9 cellular contexts compared by ENCODE assay signal in the genomic region with DNA sequence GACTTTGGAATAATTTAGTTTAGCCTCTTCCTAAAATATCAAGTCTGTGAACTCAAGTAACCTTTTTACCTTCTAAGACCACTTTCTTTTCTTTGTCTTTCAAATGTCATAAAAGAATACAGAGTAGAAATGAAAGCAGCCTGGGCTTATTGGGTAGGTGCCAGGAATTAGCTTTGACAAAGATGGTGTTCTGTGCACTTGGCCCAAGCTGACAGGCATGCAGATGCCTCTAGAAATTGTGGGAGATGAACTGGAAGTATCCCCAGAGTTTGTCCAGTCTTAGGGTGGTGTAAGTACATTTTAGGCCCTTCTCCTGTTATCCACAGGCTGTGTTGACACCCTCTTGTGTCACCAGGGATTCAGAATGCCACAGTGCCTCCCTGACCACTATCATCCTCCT.
DNase-seq lines count a peak whose midpoint lies in the region; ATAC-seq lines count a peak whose summit lies in the region.
"Had no signal": no experiment of that assay in that cellular context is flagged by ENCODE, and none has a peak within 500 bp of the region (broad histone marks: within the 10 kb centered on the region; RNA-seq: fewer than 3 reads in every experiment).

No MANE protein-coding gene starts in this region.

- intact Hi-C loops in posterior vena cava (cut with DNase I) = no loop called here

- H3K27me3 ChIP-seq in HAP-1 (ENCODE audit: low read depth) = no peaks in the 10 kb centered on the region
- no peaks in the 10 kb centered on the region for H3K27me3 ChIP-seq in SJCRH30
- no peaks in the 10 kb centered on the region for H3K27me3 ChIP-seq in rectal smooth muscle tissue (ENCODE audit: control insufficient read depth, insufficient read depth, low read length)

- H3K36me3 ChIP-seq in HAP-1 (replicated peaks) (no peaks in the 10 kb centered on the region), SJCRH30 (no peaks in the 10 kb centered on the region), rectal smooth muscle tissue (ENCODE audit: control insufficient read depth, insufficient read depth, low read length) (no peaks in the 10 kb centered on the region)

- H3K27ac ChIP-seq in SJCRH30 (peak overlapping the region; percentile 39), rectal smooth muscle tissue (ENCODE audit: low read depth, low read length) (peak overlapping the region; percentile 71)

- no peak overlapping the region for H3K9ac ChIP-seq in rectal smooth muscle tissue (ENCODE audit: low read length)

- H3K4me1 ChIP-seq in HAP-1 = peaks cover 19% of the 10 kb centered on the region
- H3K4me1 ChIP-seq in SJCRH30 = peaks cover 34% of the 10 kb centered on the region
- H3K4me1 ChIP-seq in rectal smooth muscle tissue (ENCODE audit: control insufficient read depth, insufficient read depth, low read length) = peaks cover 16% of the 10 kb centered on the region

- H3K4me3 ChIP-seq in HAP-1 (no peak overlapping the region), SJCRH30 (no peak overlapping the region), rectal smooth muscle tissue (ENCODE audit: low read length) (no peak overlapping the region)

- in situ Hi-C loops in HAP-1 (cut with MboI; ENCODE audit: low sequenced_read_pairs) = no loop called here

- no peak for ATAC-seq in GM18858 (IDR thresholded peaks at IDR 0.05; ENCODE audit: unreplicated experiment)

- H3K9me3 ChIP-seq in HAP-1 = no peaks in the 10 kb centered on the region
- no peaks in the 10 kb centered on the region for H3K9me3 ChIP-seq in SJCRH30 (replicated peaks)

- peak; percentile 77 to 87 for DNase-seq in HAP-1 (ENCODE audit: low spot score in 2 of 2)
- peak in 1 of 2 experiments; percentile 46 for DNase-seq in SJCRH30
- DNase-seq in globus pallidus (ENCODE audit: low spot score) = peak; percentile 52
- DNase-seq in GOT3 (lab: John Stamatoyannopoulos, UW) = no peak
- DNase-seq in posterior vena cava (ENCODE audit: low spot score) = no peak
- DNase-seq in NCI-H226 = no peak
- DNase-seq: activated CD4-positive, alpha-beta T cell treated with anti-CD3 and anti-CD28 coated beads for 48 hours had no signal

Comparison
In these comparisons a context has a peak if more than half of its experiments do, and no peak if none do; other contexts are left out.
1. DNase-seq: peak in HAP-1 (2 of 2) and globus pallidus (single experiment); none in GOT3 (single experiment), posterior vena cava (single experiment) and NCI-H226 (single experiment).